In genomic region chr5:132485641-132486317, GRCh38 we compare ENCODE assay signal across 14 cellular contexts. TPM values are rescaled to one million over a fixed set of nuclear protein-coding genes. Genes with fewer than 3 reads are reported as not detected.
DNase-seq lines count a peak whose midpoint lies in the region; ATAC-seq, FAIRE-seq and TF ChIP-seq lines count a peak whose summit lies in the region.
"Had no signal": no experiment of that assay in that cellular context is flagged by ENCODE, and none has a peak within 500 bp of the region (broad histone marks: within the 10 kb centered on the region; RNA-seq: fewer than 3 reads in every experiment).

No MANE protein-coding gene starts in this region.

- DNase-seq in GM12891 (ENCODE audit: insufficient read length, low spot score) (no peak), neural progenitor cell (ENCODE audit: low spot score) (no peak)
- DNase-seq in activated CD8-positive, alpha-beta T cell treated with anti-CD3 and anti-CD28 coated beads for 36 hours = peak; percentile 45
- DNase-seq in effector CD4-positive, alpha-beta T cell = peak; percentile 16
- peak; percentile 24 for DNase-seq in stimulated activated CD8-positive, alpha-beta memory T cell treated with anti-CD3 and anti-CD28 coated beads, Interleukin-4, amount 100 ng/mL, for 48 hours
- DNase-seq: DMS79, SHP77 treated with DMSO at 0.1 percent for 48 hours had no signal

- H3K4me2 ChIP-seq in neural progenitor cell = no peak overlapping the region

- no peaks in the 10 kb centered on the region for H3K9me3 ChIP-seq in neural progenitor cell (ENCODE audit: low read depth)

- peaks cover 10% of the 10 kb centered on the region for H3F3A ChIP-seq in neural progenitor cell (ENCODE audit: low read depth)

- no peaks in the 10 kb centered on the region for H3K9me3 Mint-ChIP-seq in activated CD8-positive, alpha-beta T cell treated with anti-CD3 and anti-CD28 coated beads for 36 hours
- no peaks in the 10 kb centered on the region for H3K9me3 Mint-ChIP-seq in neural progenitor cell

- peak overlapping the region; percentile 90 for H3K27ac Mint-ChIP-seq in activated CD8-positive, alpha-beta T cell treated with anti-CD3 and anti-CD28 coated beads for 36 hours
- H3K27ac Mint-ChIP-seq in neural progenitor cell = no peak overlapping the region

- no peak overlapping the region for H3K9ac ChIP-seq in neural progenitor cell

- H3K36me3 ChIP-seq in neural progenitor cell = no peaks in the 10 kb centered on the region

- H3K4me3 ChIP-seq in neural progenitor cell = no peak overlapping the region

- peaks cover 3% of the 10 kb centered on the region for H4K20me1 ChIP-seq in neural progenitor cell (ENCODE audit: low read depth)

- POLR2A ChIA-PET in activated CD8-positive, alpha-beta T cell treated with anti-CD3 and anti-CD28 coated beads for 36 hours (lab: Charles Lee) = interaction anchor here (0.7 to 36.6 kb wide), 8 partner anchors 5 to 98 kb away, joined by 3 to 1641 read pairs (median 346); partner anchors contain the start of gene IRF1

- no peak for FAIRE-seq in GM12891 (lab: Jason Lieb, UNC)
- FAIRE-seq: H54 had no signal

- CTCF ChIA-PET in activated CD8-positive, alpha-beta T cell treated with anti-CD3 and anti-CD28 coated beads for 36 hours (lab: Charles Lee) = interaction anchor here (1.7 to 1.9 kb wide), 2 partner anchors 14 to 19 kb away, joined by 7 to 9 read pairs; no protein-coding TSS in a partner anchor

- H3K27me3 ChIP-seq in neural progenitor cell = peaks cover 16% of the 10 kb centered on the region

- H2AFZ ChIP-seq in neural progenitor cell (replicated peaks) = no peak overlapping the region

- H3K4me3 Mint-ChIP-seq in activated CD8-positive, alpha-beta T cell treated with anti-CD3 and anti-CD28 coated beads for 36 hours = peak overlapping the region; percentile 96
- H3K4me3 Mint-ChIP-seq in neural progenitor cell = no peak overlapping the region

- H3K36me3 Mint-ChIP-seq in activated CD8-positive, alpha-beta T cell treated with anti-CD3 and anti-CD28 coated beads for 36 hours (ENCODE audit: low read depth) = peaks cover 73% of the 10 kb centered on the region
- peaks cover 4% of the 10 kb centered on the region for H3K36me3 Mint-ChIP-seq in neural progenitor cell

- ATAC-seq in activated CD8-positive, alpha-beta T cell treated with anti-CD3 and anti-CD28 coated beads for 36 hours = no peak
- no peak for ATAC-seq in GM19035 (IDR thresholded peaks at IDR 0.05; ENCODE audit: unreplicated experiment)
- ATAC-seq in HG03565 (IDR thresholded peaks at IDR 0.05; ENCODE audit: unreplicated experiment) = no peak
- ATAC-seq in HG03108 (IDR thresholded peaks at IDR 0.05; ENCODE audit: unreplicated experiment) = no peak

- H3K4me1 ChIP-seq in neural progenitor cell = no peaks in the 10 kb centered on the region

- H3K27me3 Mint-ChIP-seq in activated CD8-positive, alpha-beta T cell treated with anti-CD3 and anti-CD28 coated beads for 36 hours = no peaks in the 10 kb centered on the region
- H3K27me3 Mint-ChIP-seq in neural progenitor cell (ENCODE audit: insufficient read depth, low read depth) = peaks cover 11% of the 10 kb centered on the region

- no peak for TF ChIP-seq CTCF in activated CD8-positive, alpha-beta T cell treated with anti-CD3 and anti-CD28 coated beads for 36 hours (IDR thresholded peaks at IDR 0.05)
- TF ChIP-seq CTCF in neural progenitor cell (IDR thresholded peaks at IDR 0.05) = no peak

- peaks cover 59% of the 10 kb centered on the region for H3K4me1 Mint-ChIP-seq in activated CD8-positive, alpha-beta T cell treated with anti-CD3 and anti-CD28 coated beads for 36 hours (ENCODE audit: low read depth)
- H3K4me1 Mint-ChIP-seq in neural progenitor cell = peaks cover 7% of the 10 kb centered on the region

- no peak overlapping the region for H3K27ac ChIP-seq in neural progenitor cell

- H3K79me2 ChIP-seq in neural progenitor cell (ENCODE audit: low read depth) = no peaks in the 10 kb centered on the region

- peak; percentile 1; the same call in 1 of the 2 replicates for TF ChIP-seq POLR2A in GM12891 (IDR thresholded peaks at IDR 0.05; ENCODE audit: low read depth, low read length)

- intact Hi-C loops in activated CD8-positive, alpha-beta T cell treated with anti-CD3 and anti-CD28 coated beads for 36 hours (cut with micrococcal nuclease) = no loop called here

TF ChIP-seq in GM12891, 5 proteins besides CTCF, POLR2A, EP300 and RAD21:
- TF ChIP-seq TAF1 (IDR thresholded peaks at IDR 0.05; ENCODE audit: low read depth, low read length) = no peak
- no peak for TF ChIP-seq POLR2AphosphoS5 (IDR thresholded peaks at IDR 0.05; ENCODE audit: low read depth, low read length)
- no peak for TF ChIP-seq POU2F2 (IDR thresholded peaks at IDR 0.05; ENCODE audit: low read depth, low read length)
- no peak for TF ChIP-seq SPI1 (IDR thresholded peaks at IDR 0.05; ENCODE audit: low read depth, low read length)
- no peak for TF ChIP-seq PAX5 (IDR thresholded peaks at IDR 0.05; ENCODE audit: insufficient read depth, low read length, severe bottlenecking)
TF ChIP-seq in GM12891: peak in this region for 0.

RNA-seq across cellular contexts. Expression of gene IRF1, which starts 4.8 kb away (rescaled TPM):
- polyA plus RNA-seq in GM12891 (2012; ENCODE audit: low read depth, missing spikeins) = 30.8 TPM
- total RNA-seq in activated CD8-positive, alpha-beta T cell treated with anti-CD3 and anti-CD28 coated beads for 36 hours = 100 to 1,000 TPM; 121 to 128 TPM
- total RNA-seq in neural progenitor cell (ENCODE audit: low replicate concordance) = 3.7 and 7.1 TPM in 2 replicates

RNA-seq across cellular contexts. Expression of gene IL5, which starts 57.5 kb away (rescaled TPM):
- not detected for polyA plus RNA-seq in GM12891 (2012; ENCODE audit: low read depth, missing spikeins)
- 1 to 10 TPM; 1.6 to 1.7 TPM for total RNA-seq in activated CD8-positive, alpha-beta T cell treated with anti-CD3 and anti-CD28 coated beads for 36 hours
- not detected in 2 replicates for total RNA-seq in neural progenitor cell (ENCODE audit: low replicate concordance)
- total RNA-seq: fibroblast of lung, NCI-H460, renal cortical epithelial cell had no signal
- polyA plus RNA-seq: fibroblast of lung had no signal

Comparison
In these comparisons a context has a peak if more than half of its experiments do, and no peak if none do; other contexts are left out.
1. DNase-seq: peak in activated CD8-positive, alpha-beta T cell treated with anti-CD3 and anti-CD28 coated beads for 36 hours (single experiment), effector CD4-positive, alpha-beta T cell (single experiment) and stimulated activated CD8-positive, alpha-beta memory T cell treated with anti-CD3 and anti-CD28 coated beads, Interleukin-4, amount 100 ng/mL, for 48 hours (single experiment); none in GM12891 (single experiment) and neural progenitor cell (single experiment).
2. RNA of gene IRF1, which starts 4.8 kb away (total RNA-seq): 121 to 128 TPM in activated CD8-positive, alpha-beta T cell treated with anti-CD3 and anti-CD28 coated beads for 36 hours; 3.7 to 7.1 TPM in neural progenitor cell; every median in the first group is over 10 times any median in the second.